In the genomic region with DNA sequence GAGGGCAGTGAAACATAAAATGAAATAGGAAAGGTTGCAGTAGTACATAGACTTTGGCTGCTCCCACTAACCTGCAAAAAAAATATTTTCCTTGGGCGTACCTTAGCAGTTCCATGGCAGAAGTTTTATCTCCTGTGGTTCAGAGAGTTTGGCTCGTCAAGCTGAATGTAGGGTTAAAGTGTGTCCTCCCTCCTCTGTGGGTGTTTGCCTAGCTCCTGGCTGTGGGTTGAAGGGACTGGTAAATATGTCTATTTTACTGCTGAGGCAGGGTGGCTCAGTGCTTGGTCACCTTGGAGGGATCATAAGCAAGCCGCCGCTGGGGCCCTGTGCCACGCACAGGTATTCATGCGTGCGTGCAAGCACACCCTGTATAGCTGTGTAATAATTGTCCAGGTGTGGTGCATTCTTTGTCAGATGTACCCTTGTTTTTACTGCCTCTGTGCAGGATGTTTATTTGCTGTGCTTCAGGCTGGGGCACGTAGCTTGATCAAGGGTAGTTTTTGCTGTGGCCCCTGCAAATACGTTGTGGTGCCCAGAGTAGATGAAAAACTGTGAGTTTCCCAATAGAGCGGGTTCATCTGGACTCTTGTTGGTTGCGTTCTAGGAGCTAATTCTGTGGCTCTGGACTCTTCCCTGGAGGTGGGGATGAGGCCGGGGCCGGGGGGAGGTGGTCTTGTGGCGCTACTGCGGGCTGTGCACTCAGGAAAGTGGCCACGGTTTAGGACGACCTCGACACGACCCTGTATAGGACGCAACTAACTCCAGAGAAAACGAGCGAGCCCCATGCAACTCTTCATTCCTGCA, we compare ENCODE assay signal across 8 cellular contexts. TPM values are rescaled to one million over a fixed set of nuclear protein-coding genes. Genes with fewer than 3 reads are reported as not detected.
DNase-seq lines count a peak whose midpoint lies in the region; ATAC-seq and TF ChIP-seq lines count a peak whose summit lies in the region.

No MANE protein-coding gene starts in this region.

- POLR2A ChIA-PET in CD4-positive, alpha-beta T cell (lab: Charles Lee): interaction anchor here (0.6 to 10.6 kb wide), 39 partner anchors 10 to 1611 kb away, joined by 3 to 326 read pairs (median 5); partner anchors contain the start of genes HSPA8 and SC5D
- POLR2A ChIA-PET in activated CD4-positive, alpha-beta memory T cell treated with anti-CD3 and anti-CD28 coated beads, Interleukin-2, amount 10 ng/mL, durations not matched to agents 7 days and 5 days (lab: Charles Lee): interaction anchor here (0.7 to 5.7 kb wide), 21 partner anchors 9 to 159 kb away, joined by 3 to 187 read pairs (median 5); partner anchors contain the start of gene SC5D

- peak overlapping the region; percentile 57 for H3K4me3 ChIP-seq in fibroblast of villous mesenchyme (ENCODE audit: low read depth, low read length)

- H3K27ac ChIP-seq in CD4-positive, alpha-beta T cell (ENCODE audit: low read depth, low read length): peak overlapping the region; percentile 83

- H3K9me3 Mint-ChIP-seq in CD4-positive, alpha-beta T cell: no peaks in the 10 kb centered on the region
- H3K9me3 Mint-ChIP-seq in activated CD4-positive, alpha-beta memory T cell treated with anti-CD3 and anti-CD28 coated beads, Interleukin-2, amount 10 ng/mL, durations not matched to agents 7 days and 5 days: no peaks in the 10 kb centered on the region

- peak overlapping the region; percentile 88 for H3K4me3 Mint-ChIP-seq in CD4-positive, alpha-beta T cell
- peak overlapping the region; percentile 94 for H3K4me3 Mint-ChIP-seq in activated CD4-positive, alpha-beta memory T cell treated with anti-CD3 and anti-CD28 coated beads, Interleukin-2, amount 10 ng/mL, durations not matched to agents 7 days and 5 days

- peak in 9 of 10 experiments; percentile 31 to 58 (median 50) for DNase-seq in CD4-positive, alpha-beta T cell
- DNase-seq in activated CD4-positive, alpha-beta memory T cell treated with anti-CD3 and anti-CD28 coated beads, Interleukin-2, amount 10 ng/mL, durations not matched to agents 7 days and 5 days: peak; percentile 41
- no peak for DNase-seq in fibroblast of villous mesenchyme (ENCODE audit: low read depth)
- no peak for DNase-seq in sciatic nerve (ENCODE audit: low spot score)
- no peak for DNase-seq in NOMO-1 treated with DMSO at 0.1 percent for 48 hours (lab: John Stamatoyannopoulos, UW; ENCODE audit: unreplicated experiment)
- no peak for DNase-seq in NCI-H1694 (lab: John Stamatoyannopoulos, UW)

- H3K27me3 ChIP-seq in CD4-positive, alpha-beta T cell (ENCODE audit: control insufficient read depth, insufficient read depth, low read length): no peaks in the 10 kb centered on the region

- peaks cover 9% of the 10 kb centered on the region for H3K9me3 ChIP-seq in CD4-positive, alpha-beta T cell (ENCODE audit: control insufficient read depth, low read length)

- peaks cover 87% of the 10 kb centered on the region for H3K4me1 Mint-ChIP-seq in CD4-positive, alpha-beta T cell (ENCODE audit: low read depth)
- peaks cover 82% of the 10 kb centered on the region for H3K4me1 Mint-ChIP-seq in activated CD4-positive, alpha-beta memory T cell treated with anti-CD3 and anti-CD28 coated beads, Interleukin-2, amount 10 ng/mL, durations not matched to agents 7 days and 5 days

- peak; percentile 31 for ATAC-seq in CD4-positive, alpha-beta T cell (ENCODE audit: poor library complexity)
- peak; percentile 1 for ATAC-seq in HG02763 (IDR thresholded peaks at IDR 0.05; ENCODE audit: unreplicated experiment)
- ATAC-seq in sciatic nerve: peak; percentile 23
- ATAC-seq in HG02610 (IDR thresholded peaks at IDR 0.05; ENCODE audit: unreplicated experiment): no peak

- CTCF ChIA-PET in CD4-positive, alpha-beta T cell (lab: Charles Lee): interaction anchor here (1.0 to 4.8 kb wide), 5 partner anchors 9 to 43 kb away, joined by 3 to 75 read pairs (median 4); no protein-coding TSS in a partner anchor
- CTCF ChIA-PET in activated CD4-positive, alpha-beta memory T cell treated with anti-CD3 and anti-CD28 coated beads, Interleukin-2, amount 10 ng/mL, durations not matched to agents 7 days and 5 days (lab: Charles Lee): interaction anchor here (0.6 to 4.6 kb wide), 18 partner anchors 9 to 199 kb away, joined by 3 to 91 read pairs (median 4); no protein-coding TSS in a partner anchor

- no peak for TF ChIP-seq CTCF in CD4-positive, alpha-beta T cell (IDR thresholded peaks at IDR 0.05)
- TF ChIP-seq CTCF in fibroblast of villous mesenchyme (IDR thresholded peaks at IDR 0.05; ENCODE audit: insufficient read depth, low read depth, low read length): no peak

- intact Hi-C loops in CD4-positive, alpha-beta T cell (cut with DNase I, micrococcal nuclease): loop anchor here (5.0 to 10.0 kb wide), 6 partner anchors 36 to 143 kb away; no protein-coding TSS in a partner anchor
- intact Hi-C loops in sciatic nerve (cut with DNase I): no loop called here

- H3K27me3 Mint-ChIP-seq in CD4-positive, alpha-beta T cell: no peaks in the 10 kb centered on the region
- H3K27me3 Mint-ChIP-seq in activated CD4-positive, alpha-beta memory T cell treated with anti-CD3 and anti-CD28 coated beads, Interleukin-2, amount 10 ng/mL, durations not matched to agents 7 days and 5 days: no peaks in the 10 kb centered on the region

- H3K36me3 Mint-ChIP-seq in CD4-positive, alpha-beta T cell (ENCODE audit: low read depth): peaks cover 69% of the 10 kb centered on the region
- H3K36me3 Mint-ChIP-seq in activated CD4-positive, alpha-beta memory T cell treated with anti-CD3 and anti-CD28 coated beads, Interleukin-2, amount 10 ng/mL, durations not matched to agents 7 days and 5 days (ENCODE audit: low read depth): peaks cover 52% of the 10 kb centered on the region

- H3K27ac Mint-ChIP-seq in CD4-positive, alpha-beta T cell: peak overlapping the region; percentile 92
- H3K27ac Mint-ChIP-seq in activated CD4-positive, alpha-beta memory T cell treated with anti-CD3 and anti-CD28 coated beads, Interleukin-2, amount 10 ng/mL, durations not matched to agents 7 days and 5 days: peak overlapping the region; percentile 90

RNA-seq across cellular contexts. Expression of gene SORL1, which starts 0.7 kb away (rescaled TPM):
- 100 to 1,000 TPM; 235 to 241 TPM for total RNA-seq in CD4-positive, alpha-beta T cell
- 100 to 1,000 TPM; 115 to 116 TPM for total RNA-seq in activated CD4-positive, alpha-beta memory T cell treated with anti-CD3 and anti-CD28 coated beads, Interleukin-2, amount 10 ng/mL, durations not matched to agents 7 days and 5 days
- total RNA-seq in fibroblast of villous mesenchyme (under 0.01 and 0.43 TPM in 2 replicates), sciatic nerve (45.1 TPM)

Comparison
In these comparisons a context has a peak if more than half of its experiments do, and no peak if none do; other contexts are left out.
1. DNase-seq: peak in CD4-positive, alpha-beta T cell (9 of 10) and activated CD4-positive, alpha-beta memory T cell treated with anti-CD3 and anti-CD28 coated beads, Interleukin-2, amount 10 ng/mL, durations not matched to agents 7 days and 5 days (single experiment); none in fibroblast of villous mesenchyme (single experiment), sciatic nerve (single experiment), NOMO-1 treated with DMSO at 0.1 percent for 48 hours (single experiment) and NCI-H1694 (single experiment).
2. RNA of gene SORL1, which starts 0.7 kb away (total RNA-seq): 235 to 241 TPM in CD4-positive, alpha-beta T cell, 115 to 116 TPM in activated CD4-positive, alpha-beta memory T cell treated with anti-CD3 and anti-CD28 coated beads, Interleukin-2, amount 10 ng/mL, durations not matched to agents 7 days and 5 days and 45.1 TPM in sciatic nerve (single experiment); under 0.01 to 0.43 TPM in fibroblast of villous mesenchyme; every median in the first group is over 10 times any median in the second.